1 cellular context compared by ENCODE assay signal in the genomic region with DNA sequence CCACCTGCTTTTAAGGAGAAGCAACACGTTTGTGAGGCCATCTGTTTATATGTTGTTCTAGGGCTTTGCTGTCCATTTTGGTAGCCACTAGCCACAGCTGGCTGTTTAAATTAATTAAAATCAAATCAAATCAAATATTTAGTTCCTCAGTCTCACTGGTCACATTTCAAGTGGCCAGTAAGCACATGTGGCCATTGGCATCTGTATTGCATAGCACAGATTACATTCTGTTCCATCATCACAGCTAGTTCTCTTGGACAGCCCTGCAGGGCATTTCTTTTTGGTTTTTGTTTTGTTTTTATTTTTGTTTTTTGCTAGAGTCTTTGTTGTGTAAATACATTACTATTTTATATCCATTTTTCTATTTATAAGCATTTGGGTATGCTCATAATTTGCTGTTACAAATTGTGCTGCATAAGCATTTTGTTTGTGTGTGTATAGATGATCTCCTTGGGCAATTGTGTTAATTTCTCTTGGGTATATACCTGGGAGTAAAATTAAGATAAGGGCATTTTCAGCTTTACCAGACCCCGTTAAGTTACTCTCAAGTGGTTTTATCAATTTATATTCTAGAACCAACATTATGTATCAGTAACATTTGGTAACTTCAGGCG.
TF ChIP-seq lines count a peak whose summit lies in the region.

No MANE protein-coding gene starts in this region.

TF ChIP-seq in SK-N-SH, 30 proteins besides CTCF, POLR2A, EP300 and RAD21:
- TF ChIP-seq, protein P1, sequence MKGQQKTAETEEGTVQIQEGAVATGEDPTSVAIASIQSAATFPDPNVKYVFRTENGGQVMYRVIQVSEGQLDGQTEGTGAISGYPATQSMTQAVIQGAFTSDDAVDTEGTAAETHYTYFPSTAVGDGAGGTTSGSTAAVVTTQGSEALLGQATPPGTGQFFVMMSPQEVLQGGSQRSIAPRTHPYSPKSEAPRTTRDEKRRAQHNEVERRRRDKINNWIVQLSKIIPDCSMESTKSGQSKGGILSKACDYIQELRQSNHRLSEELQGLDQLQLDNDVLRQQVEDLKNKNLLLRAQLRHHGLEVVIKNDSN (IDR thresholded peaks at IDR 0.05; ENCODE audit: borderline replicate concordance, low read depth), result no peak
- TF ChIP-seq, protein P2, sequence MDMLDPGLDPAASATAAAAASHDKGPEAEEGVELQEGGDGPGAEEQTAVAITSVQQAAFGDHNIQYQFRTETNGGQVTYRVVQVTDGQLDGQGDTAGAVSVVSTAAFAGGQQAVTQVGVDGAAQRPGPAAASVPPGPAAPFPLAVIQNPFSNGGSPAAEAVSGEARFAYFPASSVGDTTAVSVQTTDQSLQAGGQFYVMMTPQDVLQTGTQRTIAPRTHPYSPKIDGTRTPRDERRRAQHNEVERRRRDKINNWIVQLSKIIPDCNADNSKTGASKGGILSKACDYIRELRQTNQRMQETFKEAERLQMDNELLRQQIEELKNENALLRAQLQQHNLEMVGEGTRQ (IDR thresholded peaks at IDR 0.05; ENCODE audit: borderline replicate concordance, low read depth, low read length), result no peak
- TF ChIP-seq PBX3 (IDR thresholded peaks at IDR 0.05) (no peak), MXI1 (IDR thresholded peaks at IDR 0.05; ENCODE audit: low read depth, low read length) (peak; percentile 65; the same call in 1 of the 2 replicates), GATA2 (CRISPR knock-in tag; IDR thresholded peaks at IDR 0.05) (no peak), JUND (IDR thresholded peaks at IDR 0.05) (no peak), SMC3 (IDR thresholded peaks at IDR 0.05; ENCODE audit: low read depth, low read length) (no peak)
- TF ChIP-seq, protein P3, sequence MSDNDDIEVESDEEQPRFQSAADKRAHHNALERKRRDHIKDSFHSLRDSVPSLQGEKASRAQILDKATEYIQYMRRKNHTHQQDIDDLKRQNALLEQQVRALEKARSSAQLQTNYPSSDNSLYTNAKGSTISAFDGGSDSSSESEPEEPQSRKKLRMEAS (IDR thresholded peaks at IDR 0.05; ENCODE audit: low read depth), result no peak
